Comparison of ENCODE assay signal across 16 cellular contexts in genomic region chr5:142772766-142773293, GRCh38. TPM values are rescaled to one million over a fixed set of nuclear protein-coding genes. Genes with fewer than 3 reads are reported as not detected.
DNase-seq lines count a peak whose midpoint lies in the region; ATAC-seq, FAIRE-seq and TF ChIP-seq lines count a peak whose summit lies in the region.
"Had no signal": no experiment of that assay in that cellular context is flagged by ENCODE, and none has a peak within 500 bp of the region (broad histone marks: within the 10 kb centered on the region; RNA-seq: fewer than 3 reads in every experiment).

No MANE protein-coding gene starts in this region.

- H3K27me3 Mint-ChIP-seq in Caco-2 (ENCODE audit: insufficient read depth, unreplicated experiment) (no peaks in the 10 kb centered on the region), brain (peaks cover 38% of the 10 kb centered on the region)

- intact Hi-C loops in Caco-2 (cut with micrococcal nuclease; ENCODE audit: unreplicated experiment) (no loop called here), lower lobe of right lung (cut with DNase I) (loop anchor here (10.0 kb wide), 1 partner anchor 92 kb away; no protein-coding TSS in a partner anchor)

- H3K36me3 Mint-ChIP-seq in Caco-2 (ENCODE audit: insufficient read depth, unreplicated experiment) (peaks cover 12% of the 10 kb centered on the region), brain (no peaks in the 10 kb centered on the region)

- TF ChIP-seq CTCF in A549 (IDR thresholded peaks at IDR 0.05) (no peak), Caco-2 (IDR thresholded peaks at IDR 0.05; ENCODE audit: insufficient read depth in 1 of 2, low read depth in 1 of 2, low read length in 1 of 2, severe bottlenecking in 1 of 2, unreplicated experiment in 1 of 2) (no peak), brain (conservative IDR thresholded peaks at IDR 0.05) (no peak), lower lobe of right lung (IDR thresholded peaks at IDR 0.05) (no peak)

- no peaks in the 10 kb centered on the region for H3K27me3 ChIP-seq in Caco-2 (replicated peaks; ENCODE audit: control insufficient read depth, insufficient read depth, low read length)
- no peaks in the 10 kb centered on the region for H3K27me3 ChIP-seq in lower lobe of right lung (ENCODE audit: low read depth)

- POLR2A ChIA-PET in A549 (lab: Yijun Ruan, JAX), result interaction anchor here (2.9 kb wide), 1 partner anchor 102 kb away, joined by 11 read pairs; no protein-coding TSS in a partner anchor
- POLR2A ChIA-PET in Caco-2 (lab: Charles Lee), result no interaction called here

- H3K4me2 ChIP-seq in A549, result peak overlapping the region; percentile 84

- H3K36me3 ChIP-seq in Caco-2 (ENCODE audit: control insufficient read depth, insufficient read depth, low read length), result no peaks in the 10 kb centered on the region; the same call in none of the 2 replicates
- H3K36me3 ChIP-seq in lower lobe of right lung, result no peaks in the 10 kb centered on the region

- H3K9me3 ChIP-seq in A549 (no peaks in the 10 kb centered on the region), Caco-2 (no peaks in the 10 kb centered on the region), lower lobe of right lung (no peaks in the 10 kb centered on the region)
- H3K9me3 ChIP-seq: mucosa of descending colon had no signal

- DNase-seq in A549 (ENCODE audit: low read depth in 1 of 2, low spot score in 1 of 2) (no peak), Caco-2 (no peak), lower lobe of right lung (no peak), NCI-H1092 treated with DMSO at 0.1 percent for 48 hours (lab: John Stamatoyannopoulos, UW) (no peak), NCI-H146 (lab: John Stamatoyannopoulos, UW) (no peak), NCI-H2227 (lab: John Stamatoyannopoulos, UW; ENCODE audit: unreplicated experiment) (no peak), SIG-M5 (lab: John Stamatoyannopoulos, UW) (no peak)
- DNase-seq: activated effector memory CD4-positive, alpha-beta T cell treated with Interleukin-2 at 50 U/mL for 16 hours; GOT3; mucosa of descending colon; stimulated activated CD4-positive, alpha-beta T cell treated with anti-CD3 and anti-CD28 coated beads, Interleukin-4, amount 100 ng/mL, for 24 hours; stimulated activated naive CD4-positive, alpha-beta T cell had no signal

- H3K9me3 Mint-ChIP-seq in Caco-2 (ENCODE audit: unreplicated experiment), result no peaks in the 10 kb centered on the region
- peaks cover 0 to 3% (median 0%) of the 10 kb centered on the region in 5 experiments for H3K9me3 Mint-ChIP-seq in brain

- no peak for FAIRE-seq in A549 (lab: Jason Lieb, UNC)
- FAIRE-seq: G401.6 had no signal

- ATAC-seq in A549 (no peak), lower lobe of right lung (no peak)
- ATAC-seq: activated CD4-positive, CD25-positive, alpha-beta regulatory T cell treated with anti-CD3 and anti-CD28 coated beads, Interleukin-2, amount 50 U/mL, for 24 hours; esophagus mucosa; mucosa of descending colon had no signal

- H3K27ac ChIP-seq in A549 (0 out of 6 replicates have a peak overlapping the region, but pooled peaks of 1 of the 2 experiments have one; percentile 6), lower lobe of right lung (no peak overlapping the region)

- no peak for TF ChIP-seq EP300 in A549 (IDR thresholded peaks at IDR 0.05)

- H3K4me3 Mint-ChIP-seq in Caco-2 (ENCODE audit: unreplicated experiment) (peak overlapping the region; percentile 99), brain (peak overlapping the region; percentile 65 to 97 (median 94))

- peaks cover 21% of the 10 kb centered on the region; the same call in 2 of the 3 replicates for H3K4me1 ChIP-seq in A549
- 0 out of 2 replicates have a peak, but pooled peaks cover 5% of the 10 kb centered on the region for H3K4me1 ChIP-seq in Caco-2
- H3K4me1 ChIP-seq in lower lobe of right lung, result peaks cover 42% of the 10 kb centered on the region

- CTCF ChIA-PET in A549 (lab: Yijun Ruan, JAX) (interaction anchor here (0.6 to 13.5 kb wide), 8 partner anchors 13 to 116 kb away, joined by 3 to 156 read pairs (median 26); no protein-coding TSS in a partner anchor), Caco-2 (lab: Charles Lee) (interaction anchor here (1.1 to 4.2 kb wide), 3 partner anchors 24 to 94 kb away, joined by 6 to 63 read pairs (median 18); no protein-coding TSS in a partner anchor)

- TF ChIP-seq POLR2A in A549 (IDR thresholded peaks at IDR 0.05; ENCODE audit: low read length), result no peak

- BruUV-seq in Caco-2 (replicated peaks; lab: Mats Ljungman, UMichigan), result no TSS peak

- 83% methylated on average over 6 of the region's 6 CpGs for WGBS in A549 (ENCODE audit: missing lambda C conversion rate)

- H3K4me3 ChIP-seq in A549, result no peak overlapping the region; the same call in 2 of the 3 replicates
- H3K4me3 ChIP-seq in Caco-2 (ENCODE audit: low read depth, low read length), result no peak overlapping the region
- H3K4me3 ChIP-seq in lower lobe of right lung, result peak overlapping the region; percentile 89
- H3K4me3 ChIP-seq: mucosa of descending colon had no signal

- no peak for TF ChIP-seq RAD21 in A549 (conservative IDR thresholded peaks at IDR 0.05 in 1 of 2, IDR thresholded peaks at IDR 0.05 in 1 of 2)

- H3K4me1 Mint-ChIP-seq in Caco-2 (ENCODE audit: low read depth, unreplicated experiment) (peaks cover 19% of the 10 kb centered on the region), brain (peaks cover 32% of the 10 kb centered on the region)

- H3K27ac Mint-ChIP-seq in Caco-2 (ENCODE audit: unreplicated experiment) (no peak overlapping the region), brain (peak overlapping the region in 1 of 5 experiments; percentile 26)

TF ChIP-seq in A549, 52 proteins besides CTCF, POLR2A, EP300 and RAD21:
- peak; percentile 36; the same call in 1 of the 2 replicates for TF ChIP-seq NFE2L2 (conservative IDR thresholded peaks at IDR 0.05; ENCODE audit: low read length)
- TF ChIP-seq HDAC2 (IDR thresholded peaks at IDR 0.05), result no peak
- TF ChIP-seq USF2 (IDR thresholded peaks at IDR 0.05), result no peak
- no peak for TF ChIP-seq EHMT2 (IDR thresholded peaks at IDR 0.05; ENCODE audit: low read depth)
- TF ChIP-seq RNF2 (IDR thresholded peaks at IDR 0.05; ENCODE audit: borderline replicate concordance, low read depth), result no peak
- no peak for TF ChIP-seq CBX8 (IDR thresholded peaks at IDR 0.05)
- TF ChIP-seq GATA3 (IDR thresholded peaks at IDR 0.05; ENCODE audit: borderline replicate concordance), result no peak

RNA-seq across cellular contexts. Expression of gene ARHGAP26, which starts 2.7 kb away (rescaled TPM):
- polyA plus RNA-seq in A549 (2011; rRNA removed) (19.1 and 29.8 TPM in 2 replicates), A549 (2017; fragmentation: RNase III; extraction: RNeasy Plus Mini Kit Qiagen cat#74134 plus additional on column Dnase treatment) (6.6 to 8.1 TPM (median 7.5 TPM) in 3 replicates), brain (ENCODE audit: insufficient read depth, low read depth, low replicate concordance) (5.3 TPM)
- polyA plus RNA-seq in A549 (2012; cell fraction: cytosol; rRNA removed), result 4.2 and 4.5 TPM in 2 replicates
- 8.9 and 9.7 TPM in 2 replicates for polyA plus RNA-seq in A549 (2012; cell fraction: nucleus; rRNA removed)
- polyA minus RNA-seq in A549 (2011; rRNA and poly(A)+ RNA removed), result 81.7 and 91.3 TPM in 2 replicates
- total RNA-seq in Caco-2 (2022) (74.6 and 79.8 TPM in 2 replicates), lower lobe of right lung (42.1 TPM)
